In the genomic region with DNA sequence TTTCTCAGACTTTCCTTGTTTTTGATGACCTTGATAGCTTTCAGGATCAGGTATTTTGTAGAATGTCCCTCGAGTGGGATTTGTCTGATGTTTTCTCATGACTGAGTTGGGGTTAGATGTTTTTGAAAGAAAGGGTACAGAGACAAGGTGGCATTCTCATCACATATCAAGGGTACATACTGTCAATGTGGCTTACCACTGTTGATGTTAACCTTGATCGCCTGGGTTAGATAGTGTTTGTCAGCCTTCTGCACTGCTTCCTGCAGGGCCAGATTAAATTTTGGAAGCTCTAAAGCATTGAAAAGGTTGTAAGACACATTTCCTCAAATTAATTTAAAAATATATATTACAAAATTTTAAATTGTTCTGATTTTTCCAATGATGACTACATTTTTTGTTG, we compare ENCODE assay signal across 19 cellular contexts.
"Had no signal": no experiment of that assay in that cellular context is flagged by ENCODE, and none has a peak within 500 bp of the region (broad histone marks: within the 10 kb centered on the region; RNA-seq: fewer than 3 reads in every experiment).

No MANE protein-coding gene starts in this region.

- H3K4me2 ChIP-seq: SK-N-SH had no signal

- DNase-seq: Karpas-422, KG1, MG63, NCI-H1092 treated with DMSO at 0.1 percent for 48 hours, NCI-H1436, NCI-H187, NCI-H2029, NCI-H2081 treated with DMSO at 0.1 percent for 48 hours, NCI-H2171, NCI-H226, NCI-H446, NCI-H510A, NCI-H524 treated with DMSO at 0.1 percent for 48 hours, NCI-H69, NCI-H774, RPMI8226, SHP77, SK-N-SH, SW 1271 had no signal

- H3K4me3 ChIP-seq: MG63 had no signal

- H3K36me3 ChIP-seq: MG63 had no signal

- H3K9ac ChIP-seq: SK-N-SH had no signal

- H3K27me3 ChIP-seq: MG63 had no signal

- H3K9me3 ChIP-seq: MG63, SK-N-SH had no signal
